Comparison of ENCODE assay signal across 27 cellular contexts in the genomic region with DNA sequence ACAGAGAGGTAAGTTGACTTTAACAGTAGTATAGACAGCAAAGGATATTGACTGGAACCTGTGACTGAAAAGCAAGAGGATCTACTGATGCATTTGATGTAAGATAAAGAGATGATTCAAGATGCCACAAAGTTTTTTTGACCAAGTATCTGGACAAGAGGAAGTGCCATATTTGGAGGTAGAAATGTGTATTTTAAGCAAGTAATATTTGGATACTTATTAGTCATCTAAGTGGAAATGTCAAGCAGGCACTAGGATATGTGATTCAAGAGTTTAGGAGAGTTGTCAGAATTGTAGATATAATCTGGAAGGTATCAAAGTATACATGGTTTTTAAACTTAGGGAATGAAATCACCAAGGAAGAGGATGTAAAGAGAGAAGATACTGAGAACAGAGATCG.
"Had no signal": no experiment of that assay in that cellular context is flagged by ENCODE, and none has a peak within 500 bp of the region (broad histone marks: within the 10 kb centered on the region; RNA-seq: fewer than 3 reads in every experiment).

No MANE protein-coding gene starts in this region.

- ATAC-seq: esophagus mucosa; gastrocnemius medialis; heart right ventricle; left colon; mucosa of descending colon; natural killer cell treated with Interleukin-12 subunit alpha and Interleukin-12 subunit beta and Interleukin-15 and Interleukin-18, amount 100 ng/mL, for 72 hours; right cardiac atrium; stimulated activated memory B cell treated with anti-CD40 and anti-IgM and Interleukin-4, amounts not matched to agents 10 μg/mL and 1 μg/mL and 100 μg/mL, for 72 hours; stimulated activated naive CD8-positive, alpha-beta T cell treated with anti-CD3 and anti-CD28 coated beads, Interleukin-15, Interleukin-2, amounts not matched to agents 100 U/mL and 50 U/mL, for 24 hours had no signal

- H3K9me3 ChIP-seq: colonic mucosa, gastrocnemius medialis, heart right ventricle, mucosa of descending colon, prostate gland, sigmoid colon, spleen, testis, tibial artery had no signal

- H3K36me3 ChIP-seq: colonic mucosa, gastrocnemius medialis, heart right ventricle, prostate gland, sigmoid colon, spleen, tibial artery had no signal

- H3K27ac ChIP-seq: colonic mucosa, epithelial cell of prostate, gastrocnemius medialis, heart right ventricle, prostate gland, sigmoid colon, skin epidermis, spleen, testis, tibial artery had no signal

- DNase-seq: colonic mucosa; effector CD8-positive, alpha-beta T cell; endodermal cell; foreskin fibroblast; gastrocnemius medialis; glutamatergic neuron; heart right ventricle; hippocampal formation; left colon; mucosa of descending colon; naive B cell; nucleus accumbens; right cardiac atrium; sigmoid colon; spleen; stimulated activated CD4-positive, alpha-beta T cell treated with anti-CD3 and anti-CD28 coated beads, Interleukin-4, amount 100 ng/mL, for 4 hours; stimulated activated naive CD8-positive, alpha-beta T cell treated with anti-CD3 and anti-CD28 coated beads, Interleukin-15, Interleukin-2, amounts not matched to agents 100 U/mL and 50 U/mL, for 24 hours; substantia nigra; testis; tibial artery had no signal

- H3K4me1 ChIP-seq: colonic mucosa, gastrocnemius medialis, heart right ventricle, prostate gland, spleen, testis, tibial artery had no signal

- H3K4me3 ChIP-seq: colonic mucosa, gastrocnemius medialis, heart right ventricle, lung, mucosa of descending colon, prostate gland, sigmoid colon, skin epidermis, spleen, testis, tibial artery had no signal

- H3K27me3 ChIP-seq: colonic mucosa, gastrocnemius medialis, heart right ventricle, sigmoid colon, spleen, testis, tibial artery had no signal
